ENCODE assay signal across 30 cellular contexts in genomic region chr1:94317790-94318188, GRCh38.
"Had no signal": no experiment of that assay in that cellular context is flagged by ENCODE, and none has a peak within 500 bp of the region (broad histone marks: within the 10 kb centered on the region; RNA-seq: fewer than 3 reads in every experiment).

No MANE protein-coding gene starts in this region.

- FAIRE-seq: keratinocyte had no signal

- H3K36me3 ChIP-seq: adrenal gland, ascending aorta, cardiac muscle cell, esophagus muscularis mucosa, gastrocnemius medialis, neural progenitor cell, uterus had no signal

- H3K27me3 Mint-ChIP-seq: brain; stimulated activated naive CD8-positive, alpha-beta T cell treated with anti-CD3 and anti-CD28 coated beads, Interleukin-15, amount 100 ng/mL, for 72 hours; type B pancreatic cell had no signal

- H3K36me3 Mint-ChIP-seq: activated naive CD8-positive, alpha-beta T cell treated with anti-CD3 and anti-CD28 coated beads for 36 hours; brain; naive thymus-derived CD8-positive, alpha-beta T cell; neural progenitor cell; stimulated activated memory B cell treated with anti-CD40 and anti-IgM and Interleukin-4, amounts not matched to agents 10 μg/mL and 1 μg/mL and 100 μg/mL, for 72 hours; T-cell; type B pancreatic cell had no signal

- H3K27me3 ChIP-seq: adrenal gland, ascending aorta, cardiac muscle cell, gastrocnemius medialis, neural progenitor cell, uterus had no signal

- H3K4me2 ChIP-seq: neural progenitor cell had no signal

- H3K9me3 ChIP-seq: adrenal gland, ascending aorta, esophagus muscularis mucosa, gastrocnemius medialis, uterus had no signal

- H3K4me1 Mint-ChIP-seq: activated CD4-positive, alpha-beta T cell treated with anti-CD3 and anti-CD28 coated beads for 36 hours; activated naive CD8-positive, alpha-beta T cell treated with anti-CD3 and anti-CD28 coated beads for 36 hours; naive thymus-derived CD8-positive, alpha-beta T cell; stimulated activated memory B cell treated with anti-CD40 and anti-IgM and Interleukin-4, amounts not matched to agents 10 μg/mL and 1 μg/mL and 100 μg/mL, for 72 hours; stimulated activated naive CD8-positive, alpha-beta T cell treated with anti-CD3 and anti-CD28 coated beads, Interleukin-15, amount 100 ng/mL, for 72 hours; T-cell had no signal

- H2AFZ ChIP-seq: neural progenitor cell had no signal

- H3K9ac ChIP-seq: neural progenitor cell had no signal

- H3K9me3 Mint-ChIP-seq: activated naive CD4-positive, alpha-beta T cell treated with anti-CD3 and anti-CD28 coated beads for 36 hours; activated naive CD8-positive, alpha-beta T cell treated with anti-CD3 and anti-CD28 coated beads for 36 hours; activated T-helper 1 cell treated with anti-CD3 and anti-CD28 coated beads, Interleukin-12 subunit alpha, Interleukin-12 subunit beta, Interleukin-2, Interleukin-4 antibody, amounts not matched to agents 30 ng/mL and 10 ng/mL and 1 ng/mL, durations not matched to agents 14 hours and 24 hours and 36 hours; naive thymus-derived CD8-positive, alpha-beta T cell; neural progenitor cell; stimulated activated memory B cell treated with anti-CD40 and anti-IgM and Interleukin-4, amounts not matched to agents 10 μg/mL and 1 μg/mL and 100 μg/mL, for 72 hours; stimulated activated naive CD8-positive, alpha-beta T cell treated with anti-CD3 and anti-CD28 coated beads, Interleukin-15, amount 100 ng/mL, for 72 hours; T-cell; type B pancreatic cell had no signal

- H3K27ac ChIP-seq: adrenal gland, ascending aorta, cardiac muscle cell, coronary artery, dorsolateral prefrontal cortex, esophagus muscularis mucosa, gastrocnemius medialis, neural progenitor cell, uterus had no signal

- H3K4me3 ChIP-seq: adrenal gland, ascending aorta, cardiac muscle cell, coronary artery, dorsolateral prefrontal cortex, esophagus muscularis mucosa, gastrocnemius medialis, neural progenitor cell, skin epidermis, uterus had no signal

- DNase-seq: activated CD4-positive, alpha-beta T cell treated with anti-CD3 and anti-CD28 coated beads for 36 hours; activated CD4-positive, CD25-positive, alpha-beta regulatory T cell; activated effector memory CD4-positive, alpha-beta T cell treated with anti-CD3 and anti-CD28 coated beads, Interleukin-2, amount 50 U/mL, for 16 hours; activated naive CD4-positive, alpha-beta T cell treated with anti-CD3 and anti-CD28 coated beads for 36 hours; activated naive CD8-positive, alpha-beta T cell treated with anti-CD3 and anti-CD28 coated beads for 36 hours; adrenal gland; cerebellar nuclear complex; dorsolateral prefrontal cortex; effector memory CD4-positive, alpha-beta T cell; gastrocnemius medialis; glutamatergic neuron; naive thymus-derived CD8-positive, alpha-beta T cell; stimulated activated CD4-positive, alpha-beta T cell treated with anti-CD3 and anti-CD28 coated beads, Interleukin-4, amount 100 ng/mL, for 4 hours; stimulated activated CD8-positive, alpha-beta memory T cell treated with anti-CD3 and anti-CD28 coated beads, Interleukin-4, amount 100 ng/mL, for 48 hours; stimulated activated naive CD8-positive, alpha-beta T cell treated with anti-CD3 and anti-CD28 coated beads, Interleukin-15, amount 100 ng/mL, for 72 hours; substantia nigra; T-cell; uterus had no signal

- H3K4me3 Mint-ChIP-seq: activated CD4-positive, alpha-beta T cell treated with anti-CD3 and anti-CD28 coated beads for 36 hours; activated naive CD4-positive, alpha-beta T cell treated with anti-CD3 and anti-CD28 coated beads for 36 hours; activated naive CD8-positive, alpha-beta T cell treated with anti-CD3 and anti-CD28 coated beads for 36 hours; activated T-helper 1 cell treated with anti-CD3 and anti-CD28 coated beads, Interleukin-12 subunit alpha, Interleukin-12 subunit beta, Interleukin-2, Interleukin-4 antibody, amounts not matched to agents 30 ng/mL and 10 ng/mL and 1 ng/mL, durations not matched to agents 14 hours and 24 hours and 36 hours; brain; naive thymus-derived CD8-positive, alpha-beta T cell; neural progenitor cell; stimulated activated memory B cell treated with anti-CD40 and anti-IgM and Interleukin-4, amounts not matched to agents 10 μg/mL and 1 μg/mL and 100 μg/mL, for 72 hours; stimulated activated naive CD8-positive, alpha-beta T cell treated with anti-CD3 and anti-CD28 coated beads, Interleukin-15, amount 100 ng/mL, for 72 hours; T-cell; type B pancreatic cell had no signal

- ATAC-seq: activated CD4-positive, alpha-beta T cell treated with anti-CD3 and anti-CD28 coated beads for 36 hours; gastrocnemius medialis; naive thymus-derived CD8-positive, alpha-beta T cell; sciatic nerve; stimulated activated memory B cell treated with anti-CD40 and anti-IgM and Interleukin-4, amounts not matched to agents 10 μg/mL and 1 μg/mL and 100 μg/mL, for 72 hours; stimulated activated naive CD8-positive, alpha-beta T cell treated with anti-CD3 and anti-CD28 coated beads, Interleukin-15, amount 100 ng/mL, for 72 hours; T-cell had no signal

- H3K27ac Mint-ChIP-seq: activated CD4-positive, alpha-beta T cell treated with anti-CD3 and anti-CD28 coated beads for 36 hours; activated naive CD4-positive, alpha-beta T cell treated with anti-CD3 and anti-CD28 coated beads for 36 hours; activated naive CD8-positive, alpha-beta T cell treated with anti-CD3 and anti-CD28 coated beads for 36 hours; activated T-helper 1 cell treated with anti-CD3 and anti-CD28 coated beads, Interleukin-12 subunit alpha, Interleukin-12 subunit beta, Interleukin-2, Interleukin-4 antibody, amounts not matched to agents 30 ng/mL and 10 ng/mL and 1 ng/mL, durations not matched to agents 14 hours and 24 hours and 36 hours; naive thymus-derived CD8-positive, alpha-beta T cell; stimulated activated memory B cell treated with anti-CD40 and anti-IgM and Interleukin-4, amounts not matched to agents 10 μg/mL and 1 μg/mL and 100 μg/mL, for 72 hours; stimulated activated naive CD8-positive, alpha-beta T cell treated with anti-CD3 and anti-CD28 coated beads, Interleukin-15, amount 100 ng/mL, for 72 hours; T-cell; type B pancreatic cell had no signal

- H3K4me1 ChIP-seq: adrenal gland, uterus had no signal
